Comparison of ENCODE assay signal across 10 cellular contexts in the genomic region with DNA sequence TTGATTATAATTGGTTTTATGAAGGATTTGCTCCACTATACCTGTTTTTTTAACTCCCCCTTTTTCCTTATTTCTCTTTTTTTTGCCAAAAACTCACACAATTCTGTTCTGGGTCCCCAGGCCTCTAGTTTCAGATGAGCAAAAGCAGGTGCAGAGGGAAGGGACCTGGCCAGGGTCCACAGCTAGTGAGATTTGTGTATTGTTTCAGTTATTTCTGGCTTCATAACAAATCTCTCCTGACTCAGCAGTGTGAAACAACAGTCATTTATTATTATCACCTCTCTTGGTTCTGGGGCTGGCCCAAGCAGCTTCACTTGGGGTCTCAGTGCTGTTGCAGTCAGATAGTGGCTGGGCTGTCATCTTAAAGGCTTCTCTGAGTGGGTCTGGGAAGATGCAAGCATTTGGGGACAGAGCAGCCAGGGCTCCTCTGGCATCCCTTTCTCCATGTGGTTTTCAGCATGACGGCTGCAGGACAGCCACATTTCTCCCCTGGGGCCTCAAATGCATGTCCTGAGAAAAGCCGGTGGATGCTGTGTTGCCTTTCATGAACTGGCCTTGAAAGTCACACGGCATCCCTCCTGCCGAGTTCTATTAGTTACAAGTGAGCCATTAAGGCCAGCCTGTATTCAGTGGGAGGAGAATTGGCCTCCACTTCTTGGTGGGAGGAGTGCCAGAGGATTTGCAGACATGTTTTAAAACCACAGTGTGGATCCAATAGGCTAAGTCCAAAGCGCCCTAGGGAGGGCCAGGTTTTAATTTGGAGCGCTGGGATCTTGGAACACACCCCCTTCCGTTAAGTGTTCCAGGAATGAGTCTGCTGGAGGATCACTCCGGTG.
DNase-seq lines count a peak whose midpoint lies in the region; ATAC-seq and TF ChIP-seq lines count a peak whose summit lies in the region.
"Had no signal": no experiment of that assay in that cellular context is flagged by ENCODE, and none has a peak within 500 bp of the region (broad histone marks: within the 10 kb centered on the region; RNA-seq: fewer than 3 reads in every experiment).

No MANE protein-coding gene starts in this region.

- no peaks in the 10 kb centered on the region for H3K4me1 ChIP-seq in endodermal cell (ENCODE audit: control insufficient read depth, insufficient read depth, low read length)

- H3K27me3 Mint-ChIP-seq in endodermal cell (ENCODE audit: insufficient read depth), result no peaks in the 10 kb centered on the region
- no peaks in the 10 kb centered on the region for H3K27me3 Mint-ChIP-seq in natural killer cell treated with Interleukin-12 subunit alpha and Interleukin-12 subunit beta and Interleukin-15 and Interleukin-18, amount 100 ng/mL, for 72 hours

- no peaks in the 10 kb centered on the region for H3K9me3 ChIP-seq in endodermal cell (ENCODE audit: control insufficient read depth, low read length)

- H3K36me3 ChIP-seq in endodermal cell (ENCODE audit: control insufficient read depth, insufficient read depth, low read length), result no peaks in the 10 kb centered on the region

- peaks cover 2% of the 10 kb centered on the region for H3K4me1 Mint-ChIP-seq in endodermal cell
- H3K4me1 Mint-ChIP-seq in natural killer cell treated with Interleukin-12 subunit alpha and Interleukin-12 subunit beta and Interleukin-15 and Interleukin-18, amount 100 ng/mL, for 72 hours (ENCODE audit: low read depth in 2 of 2), result peaks cover 0 to 2% of the 10 kb centered on the region in 2 donors
- H3K4me1 Mint-ChIP-seq: CD8-positive, alpha-beta memory T cell had no signal

- H3K27ac ChIP-seq in endodermal cell (ENCODE audit: low read depth, low read length), result peak overlapping the region; percentile 71

- H3K4me3 ChIP-seq in AG10803 (ENCODE audit: low read length) (no peak overlapping the region), endodermal cell (ENCODE audit: low read length) (no peak overlapping the region)

- no peak for ATAC-seq in natural killer cell treated with Interleukin-12 subunit alpha and Interleukin-12 subunit beta and Interleukin-15 and Interleukin-18, amount 100 ng/mL, for 72 hours
- ATAC-seq in HG03097 (IDR thresholded peaks at IDR 0.05; ENCODE audit: low FRiP score, unreplicated experiment), result no peak
- ATAC-seq in activated CD4-positive, CD25-positive, alpha-beta regulatory T cell treated with anti-CD3 and anti-CD28 coated beads, Interleukin-2, amount 50 U/mL, for 24 hours, result no peak
- ATAC-seq: stimulated activated naive CD8-positive, alpha-beta T cell treated with anti-CD3 and anti-CD28 coated beads, Interleukin-15, Interleukin-2, amounts not matched to agents 100 U/mL and 50 U/mL, for 24 hours had no signal

- 74 to 81% methylated on average over 6 to 8 of the region's 8 CpGs for WGBS in endodermal cell (ENCODE audit: insufficient coverage in 1 of 2, insufficient read length in 1 of 2), 2 experiments

- DNase-seq in AG10803 (ENCODE audit: low read depth), result peak; percentile 82
- DNase-seq in NCI-H2107 (lab: John Stamatoyannopoulos, UW), result peak; percentile 24
- no peak for DNase-seq in endodermal cell
- peak; percentile 50 for DNase-seq in mucosa of gallbladder (ENCODE audit: low spot score)
- no peak for DNase-seq in natural killer cell treated with Interleukin-12 subunit alpha and Interleukin-12 subunit beta and Interleukin-15 and Interleukin-18, amount 100 ng/mL, for 72 hours (ENCODE audit: low spot score)
- no peak for DNase-seq in cortex of kidney (lab: John Stamatoyannopoulos, UW)
- DNase-seq: CD8-positive, alpha-beta memory T cell; stimulated activated naive CD8-positive, alpha-beta T cell treated with anti-CD3 and anti-CD28 coated beads, Interleukin-15, Interleukin-2, amounts not matched to agents 100 U/mL and 50 U/mL, for 24 hours had no signal

- peaks cover 11% of the 10 kb centered on the region for H3K36me3 Mint-ChIP-seq in endodermal cell (ENCODE audit: low read depth)
- H3K36me3 Mint-ChIP-seq in natural killer cell treated with Interleukin-12 subunit alpha and Interleukin-12 subunit beta and Interleukin-15 and Interleukin-18, amount 100 ng/mL, for 72 hours, result no peaks in the 10 kb centered on the region

- no peak overlapping the region for H3K27ac Mint-ChIP-seq in endodermal cell
- H3K27ac Mint-ChIP-seq in natural killer cell treated with Interleukin-12 subunit alpha and Interleukin-12 subunit beta and Interleukin-15 and Interleukin-18, amount 100 ng/mL, for 72 hours, result no peak overlapping the region

- no peaks in the 10 kb centered on the region for H3K27me3 ChIP-seq in endodermal cell (ENCODE audit: control insufficient read depth, insufficient read depth, low read length, poor library complexity, severe bottlenecking)

- TF ChIP-seq CTCF in AG10803 (conservative IDR thresholded peaks at IDR 0.05; ENCODE audit: low read length) (no peak), endodermal cell (conservative IDR thresholded peaks at IDR 0.05) (no peak)

- no peak overlapping the region for H3K9ac ChIP-seq in endodermal cell (ENCODE audit: extremely low read depth, low read length, poor library complexity, severe bottlenecking)

- no peak overlapping the region for H3K4me3 Mint-ChIP-seq in endodermal cell
- no peak overlapping the region for H3K4me3 Mint-ChIP-seq in natural killer cell treated with Interleukin-12 subunit alpha and Interleukin-12 subunit beta and Interleukin-15 and Interleukin-18, amount 100 ng/mL, for 72 hours
- H3K4me3 Mint-ChIP-seq: CD8-positive, alpha-beta memory T cell had no signal

- H3K9me3 Mint-ChIP-seq in endodermal cell, result peaks cover 31% of the 10 kb centered on the region
- no peaks in the 10 kb centered on the region for H3K9me3 Mint-ChIP-seq in natural killer cell treated with Interleukin-12 subunit alpha and Interleukin-12 subunit beta and Interleukin-15 and Interleukin-18, amount 100 ng/mL, for 72 hours

Comparison
In these comparisons a context has a peak if more than half of its experiments do, and no peak if none do; other contexts are left out.
1. DNase-seq: peak in AG10803 (single experiment), NCI-H2107 (single experiment) and mucosa of gallbladder (single experiment); none in endodermal cell (single experiment), natural killer cell treated with Interleukin-12 subunit alpha and Interleukin-12 subunit beta and Interleukin-15 and Interleukin-18, amount 100 ng/mL, for 72 hours (single experiment) and cortex of kidney (single experiment).